In genomic region chr20:4925842-4926530, GRCh38 we compare ENCODE assay signal across 10 cellular contexts.
DNase-seq lines count a peak whose midpoint lies in the region; ATAC-seq and TF ChIP-seq lines count a peak whose summit lies in the region.
"Had no signal": no experiment of that assay in that cellular context is flagged by ENCODE, and none has a peak within 500 bp of the region (broad histone marks: within the 10 kb centered on the region; RNA-seq: fewer than 3 reads in every experiment).

No MANE protein-coding gene starts in this region.

- peaks cover 17% of the 10 kb centered on the region for H3K36me3 Mint-ChIP-seq in central memory CD8-positive, alpha-beta T cell (ENCODE audit: insufficient read depth)
- H3K36me3 Mint-ChIP-seq in stimulated activated naive B cell treated with anti-CD40 and anti-IgM and Interleukin-4, amounts not matched to agents 10 μg/mL and 1 μg/mL and 100 μg/mL, for 72 hours, result peaks cover 34 to 48% of the 10 kb centered on the region in 2 donors
- H3K36me3 Mint-ChIP-seq in type B pancreatic cell, result peaks cover 21% of the 10 kb centered on the region
- H3K36me3 Mint-ChIP-seq in CD14-positive monocyte, result peaks cover 59 to 60% of the 10 kb centered on the region in 2 donors

- H3K4me3 Mint-ChIP-seq in central memory CD8-positive, alpha-beta T cell, result no peak overlapping the region
- H3K4me3 Mint-ChIP-seq in stimulated activated naive B cell treated with anti-CD40 and anti-IgM and Interleukin-4, amounts not matched to agents 10 μg/mL and 1 μg/mL and 100 μg/mL, for 72 hours, result no peak overlapping the region
- H3K4me3 Mint-ChIP-seq in type B pancreatic cell (no peak overlapping the region), CD14-positive monocyte (peak overlapping the region in 1 of 2 donors; percentile 0)

- peak overlapping the region; percentile 10 for H3K27ac Mint-ChIP-seq in central memory CD8-positive, alpha-beta T cell (ENCODE audit: low read depth)
- peak overlapping the region; percentile 2 for H3K27ac Mint-ChIP-seq in stimulated activated naive B cell treated with anti-CD40 and anti-IgM and Interleukin-4, amounts not matched to agents 10 μg/mL and 1 μg/mL and 100 μg/mL, for 72 hours
- H3K27ac Mint-ChIP-seq in type B pancreatic cell (no peak overlapping the region), CD14-positive monocyte (peak overlapping the region in 1 of 7 donors; percentile 43)
- H3K27ac Mint-ChIP-seq: activated T-helper 2 cell treated with anti-CD3 and anti-CD28 coated beads, Interferon-gamma antibody, Interleukin-2, Interleukin-4, amounts not matched to agents 10 μg/mL and 5 μg/mL and 100 μg/mL, durations not matched to agents 14 hours and 24 hours and 36 hours had no signal

- DNase-seq in HT1080 (ENCODE audit: low read depth), result peak; percentile 85
- DNase-seq in central memory CD8-positive, alpha-beta T cell (ENCODE audit: low spot score in 2 of 2), result no peak
- DNase-seq in kidney glomerular epithelial cell (lab: John Stamatoyannopoulos, UW), result peak; percentile 27
- DNase-seq in stimulated activated naive B cell treated with anti-CD40 and anti-IgM and Interleukin-4, amounts not matched to agents 10 μg/mL and 1 μg/mL and 100 μg/mL, for 72 hours, result no peak
- DNase-seq in type B pancreatic cell (ENCODE audit: extremely low spot score, unreplicated experiment), result no peak
- DNase-seq in CD14-positive monocyte (ENCODE audit: low spot score), result no peak
- DNase-seq in COR-L47 (lab: John Stamatoyannopoulos, UW), result no peak
- DNase-seq: OCI-M1 had no signal

- intact Hi-C loops in CD14-positive monocyte (cut with micrococcal nuclease), result no loop called here

- H3K9me3 Mint-ChIP-seq in central memory CD8-positive, alpha-beta T cell, result no peaks in the 10 kb centered on the region
- no peaks in the 10 kb centered on the region for H3K9me3 Mint-ChIP-seq in stimulated activated naive B cell treated with anti-CD40 and anti-IgM and Interleukin-4, amounts not matched to agents 10 μg/mL and 1 μg/mL and 100 μg/mL, for 72 hours
- no peaks in the 10 kb centered on the region for H3K9me3 Mint-ChIP-seq in type B pancreatic cell
- H3K9me3 Mint-ChIP-seq in CD14-positive monocyte, result no peaks in the 10 kb centered on the region
- H3K9me3 Mint-ChIP-seq: activated T-helper 2 cell treated with anti-CD3 and anti-CD28 coated beads, Interferon-gamma antibody, Interleukin-2, Interleukin-4, amounts not matched to agents 10 μg/mL and 5 μg/mL and 100 μg/mL, durations not matched to agents 14 hours and 24 hours and 36 hours had no signal

- ATAC-seq in central memory CD8-positive, alpha-beta T cell (replicated peaks; ENCODE audit: extremely low read depth, poor library complexity, severe bottlenecking), result no peak
- no peak for ATAC-seq in stimulated activated naive B cell treated with anti-CD40 and anti-IgM and Interleukin-4, amounts not matched to agents 10 μg/mL and 1 μg/mL and 100 μg/mL, for 72 hours (replicated peaks)
- ATAC-seq in GM19328 (IDR thresholded peaks at IDR 0.05; ENCODE audit: unreplicated experiment), result no peak

- H3K27me3 Mint-ChIP-seq in central memory CD8-positive, alpha-beta T cell, result no peaks in the 10 kb centered on the region
- H3K27me3 Mint-ChIP-seq in stimulated activated naive B cell treated with anti-CD40 and anti-IgM and Interleukin-4, amounts not matched to agents 10 μg/mL and 1 μg/mL and 100 μg/mL, for 72 hours, result no peaks in the 10 kb centered on the region
- no peaks in the 10 kb centered on the region for H3K27me3 Mint-ChIP-seq in type B pancreatic cell
- H3K27me3 Mint-ChIP-seq in CD14-positive monocyte (ENCODE audit: low read depth in 3 of 3), result peaks cover 0 to 2% (median 0%) of the 10 kb centered on the region in 3 donors

- H3K4me1 Mint-ChIP-seq in central memory CD8-positive, alpha-beta T cell, result peaks cover 28% of the 10 kb centered on the region
- H3K4me1 Mint-ChIP-seq in stimulated activated naive B cell treated with anti-CD40 and anti-IgM and Interleukin-4, amounts not matched to agents 10 μg/mL and 1 μg/mL and 100 μg/mL, for 72 hours, result peaks cover 17 to 30% of the 10 kb centered on the region in 2 donors
- H3K4me1 Mint-ChIP-seq in type B pancreatic cell (ENCODE audit: unreplicated experiment) (peaks cover 36% of the 10 kb centered on the region), CD14-positive monocyte (peaks cover 12% of the 10 kb centered on the region)

- TF ChIP-seq CTCF in type B pancreatic cell (conservative IDR thresholded peaks at IDR 0.05) (no peak), CD14-positive monocyte (IDR thresholded peaks at IDR 0.05) (no peak)

Comparison
In these comparisons a context has a peak if more than half of its experiments do, and no peak if none do; other contexts are left out.
1. DNase-seq: peak in HT1080 (single experiment) and kidney glomerular epithelial cell (single experiment); none in central memory CD8-positive, alpha-beta T cell (0 of 2), stimulated activated naive B cell treated with anti-CD40 and anti-IgM and Interleukin-4, amounts not matched to agents 10 μg/mL and 1 μg/mL and 100 μg/mL, for 72 hours (single experiment), type B pancreatic cell (single experiment), CD14-positive monocyte (single experiment) and COR-L47 (single experiment).